In genomic region chr22:20130319-20130718, GRCh38 we compare ENCODE assay signal across 8 cellular contexts. TPM values are rescaled to one million over a fixed set of nuclear protein-coding genes. Genes with fewer than 3 reads are reported as not detected.
DNase-seq lines count a peak whose midpoint lies in the region; ATAC-seq and TF ChIP-seq lines count a peak whose summit lies in the region.

No MANE protein-coding gene starts in this region.

- H3K4me2 ChIP-seq in BLaER1: peak overlapping the region; percentile 92

- H3K27ac Mint-ChIP-seq in activated naive CD4-positive, alpha-beta T cell treated with anti-CD3 and anti-CD28 coated beads, Interleukin-2, amount 50 U/mL, for 24 hours: no peak overlapping the region

- DNase-seq in mucosa of descending colon (no peak), SHP77 treated with DMSO at 0.1 percent for 48 hours (lab: John Stamatoyannopoulos, UW) (no peak), NOMO-1 (lab: John Stamatoyannopoulos, UW; ENCODE audit: unreplicated experiment in 2 of 2) (no peak)

- peaks cover 32% of the 10 kb centered on the region for H3K4me1 Mint-ChIP-seq in activated naive CD4-positive, alpha-beta T cell treated with anti-CD3 and anti-CD28 coated beads, Interleukin-2, amount 50 U/mL, for 24 hours

- H4K20me1 ChIP-seq in BLaER1: peaks cover 78% of the 10 kb centered on the region

- peak overlapping the region; percentile 88 for H3K27ac ChIP-seq in BLaER1
- H3K27ac ChIP-seq in HUES6 (ENCODE audit: low read depth, low read length): no peak overlapping the region

- ATAC-seq in mucosa of descending colon: peak; percentile 39
- ATAC-seq in GM21360 (IDR thresholded peaks at IDR 0.05; ENCODE audit: unreplicated experiment): no peak
- ATAC-seq in HG02759 (IDR thresholded peaks at IDR 0.05; ENCODE audit: unreplicated experiment): no peak

- H3K36me3 Mint-ChIP-seq in activated naive CD4-positive, alpha-beta T cell treated with anti-CD3 and anti-CD28 coated beads, Interleukin-2, amount 50 U/mL, for 24 hours: peaks cover 2% of the 10 kb centered on the region

- no peak for TF ChIP-seq CTCF in mucosa of descending colon (IDR thresholded peaks at IDR 0.05)

- peak overlapping the region; percentile 82 for H3K4me3 ChIP-seq in BLaER1
- peak overlapping the region; percentile 78 for H3K4me3 ChIP-seq in HUES6 (ENCODE audit: low read depth, low read length)
- no peak overlapping the region for H3K4me3 ChIP-seq in mucosa of descending colon

- H3K36me3 ChIP-seq in BLaER1 (peaks cover 36% of the 10 kb centered on the region), HUES6 (ENCODE audit: control insufficient read depth, insufficient read depth, low read length) (peaks cover 33% of the 10 kb centered on the region), mucosa of descending colon (ENCODE audit: low read depth) (no peaks in the 10 kb centered on the region)

- peaks cover 87% of the 10 kb centered on the region for H3K4me1 ChIP-seq in BLaER1
- peaks cover 5% of the 10 kb centered on the region for H3K4me1 ChIP-seq in HUES6 (ENCODE audit: control insufficient read depth, insufficient read depth, low read length)
- peaks cover 14% of the 10 kb centered on the region for H3K4me1 ChIP-seq in mucosa of descending colon (ENCODE audit: low read depth)

- no peaks in the 10 kb centered on the region for H3K9me3 Mint-ChIP-seq in activated naive CD4-positive, alpha-beta T cell treated with anti-CD3 and anti-CD28 coated beads, Interleukin-2, amount 50 U/mL, for 24 hours

- H3K27me3 ChIP-seq in BLaER1: no peaks in the 10 kb centered on the region
- H3K27me3 ChIP-seq in HUES6 (ENCODE audit: control insufficient read depth, insufficient read depth, low read length): no peaks in the 10 kb centered on the region

- no peaks in the 10 kb centered on the region for H3K9me3 ChIP-seq in BLaER1
- H3K9me3 ChIP-seq in HUES6 (ENCODE audit: control insufficient read depth, insufficient read depth, low read depth, low read length): no peaks in the 10 kb centered on the region
- H3K9me3 ChIP-seq in mucosa of descending colon: no peaks in the 10 kb centered on the region

- intact Hi-C loops in mucosa of descending colon (cut with DNase I, micrococcal nuclease): no loop called here

- peak overlapping the region; percentile 60 for H3K4me3 Mint-ChIP-seq in activated naive CD4-positive, alpha-beta T cell treated with anti-CD3 and anti-CD28 coated beads, Interleukin-2, amount 50 U/mL, for 24 hours

- H3K9ac ChIP-seq in BLaER1: peak overlapping the region; percentile 85
- no peak overlapping the region for H3K9ac ChIP-seq in HUES6 (ENCODE audit: low read length)

- no peaks in the 10 kb centered on the region for H3K27me3 Mint-ChIP-seq in activated naive CD4-positive, alpha-beta T cell treated with anti-CD3 and anti-CD28 coated beads, Interleukin-2, amount 50 U/mL, for 24 hours

RNA-seq across cellular contexts. Expression of gene ZDHHC8, which starts 1.3 kb away (rescaled TPM):
- total RNA-seq in mucosa of descending colon: 10 to 100 TPM; 27.7 to 53.0 (median 42.2) TPM

RNA-seq across cellular contexts. Expression of gene TRMT2A, which starts 13.3 kb away (rescaled TPM):
- 10 to 100 TPM; 34.4 to 50.0 (median 37.6) TPM for total RNA-seq in mucosa of descending colon

RNA-seq across cellular contexts. Expression of gene RANBP1, which starts 14.4 kb away (rescaled TPM):
- total RNA-seq in mucosa of descending colon: 100 to 1,000 TPM in 1 of 3 donors, 10 to 100 TPM in 2; 58.4 to 102 (median 66.0) TPM

RNA-seq across cellular contexts. Expression of gene CCDC188, which starts 20.5 kb away (rescaled TPM):
- total RNA-seq in mucosa of descending colon: under 1 TPM; 0.41 to 0.98 (median 0.65) TPM

RNA-seq across cellular contexts. Expression of gene DGCR8, which starts 50.3 kb away (rescaled TPM):
- 10 to 100 TPM; 39.0 to 48.8 (median 48.4) TPM for total RNA-seq in mucosa of descending colon
